Comparison of ENCODE assay signal across 17 cellular contexts in the genomic region with DNA sequence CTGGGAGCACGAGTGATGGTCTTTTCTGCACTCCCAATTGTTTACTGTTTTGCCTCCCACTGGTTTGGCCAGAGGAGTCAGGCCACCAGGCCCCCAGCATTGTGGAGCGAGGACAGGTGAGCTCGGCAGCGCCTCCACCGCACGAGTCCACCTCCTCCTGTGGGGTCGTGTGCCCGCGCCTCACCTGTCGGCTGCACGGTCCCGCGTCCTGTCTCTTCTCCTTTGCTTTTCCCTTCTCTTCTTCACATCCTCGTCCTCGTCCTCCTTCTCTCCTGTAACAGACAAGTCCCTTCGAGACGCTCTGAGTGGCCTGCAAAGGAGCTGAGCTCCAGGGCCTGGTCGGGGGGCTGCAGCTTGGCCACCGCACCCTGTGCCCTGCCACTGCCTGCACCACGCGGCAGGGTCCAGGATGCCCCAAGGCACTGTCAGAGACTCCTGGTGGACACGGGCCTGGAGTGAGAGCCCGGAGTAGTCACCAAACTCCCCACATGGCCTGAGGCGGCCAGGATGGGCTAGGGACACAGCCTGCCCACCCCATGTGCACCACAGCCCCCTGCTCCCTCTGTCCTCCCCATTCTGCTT. TPM values are rescaled to one million over a fixed set of nuclear protein-coding genes. Genes with fewer than 3 reads are reported as not detected.
DNase-seq lines count a peak whose midpoint lies in the region; ATAC-seq, FAIRE-seq and TF ChIP-seq lines count a peak whose summit lies in the region.
"Had no signal": no experiment of that assay in that cellular context is flagged by ENCODE, and none has a peak within 500 bp of the region (broad histone marks: within the 10 kb centered on the region; RNA-seq: fewer than 3 reads in every experiment).

No MANE protein-coding gene starts in this region.

- no peaks in the 10 kb centered on the region for H3K9me3 Mint-ChIP-seq in CD14-positive monocyte

- H3K4me2 ChIP-seq in GM12878 (ENCODE audit: control insufficient read depth, insufficient read depth): no peak overlapping the region

- TF ChIP-seq CTCF in CD14-positive monocyte (IDR thresholded peaks at IDR 0.05): no peak
- TF ChIP-seq CTCF in GM12878 (IDR thresholded peaks at IDR 0.05 in 2 of 3, conservative IDR thresholded peaks at IDR 0.05 in 1 of 3; ENCODE audit: control insufficient read depth in 2 of 3, extremely low read depth in 1 of 3, insufficient read depth in 1 of 3, low read depth in 3 of 3, low read length in 3 of 3): no peak

- H3K36me3 ChIP-seq in GM12878 (ENCODE audit: control insufficient read depth in 2 of 2, insufficient read depth in 2 of 2, low read length in 1 of 2): peaks cover 19 to 43% of the 10 kb centered on the region in 2 experiments

- H3K79me2 ChIP-seq in GM12878 (ENCODE audit: control insufficient read depth, insufficient read depth, low read length): peaks cover 3% of the 10 kb centered on the region

- DNase-seq in CD14-positive monocyte (ENCODE audit: low spot score) (no peak), GM12878 (ENCODE audit: low read depth, low spot score) (no peak), right cardiac atrium (peak in 1 of 3 donors; percentile 54), posterior vena cava (ENCODE audit: low spot score) (peak; percentile 73), D341Med (ENCODE audit: low spot score) (no peak)
- no peak for DNase-seq in stimulated activated CD4-positive, alpha-beta T cell treated with anti-CD3 and anti-CD28 coated beads, Interleukin-2, amount 100 ng/mL, for 48 hours
- DNase-seq: COR-L47, DMS53, H7, IMR-90, NCI-H1105 treated with DMSO at 0.1 percent for 48 hours, NCI-H187, NCI-H226, NCI-H524 treated with DMSO at 0.1 percent for 48 hours, Peyer's patch, SHP77 treated with DMSO at 0.1 percent for 48 hours had no signal

- POLR2A ChIA-PET in GM12878 (lab: Charles Lee): no interaction called here

- H3K27me3 ChIP-seq in GM12878 (replicated peaks in 1 of 2; ENCODE audit: control insufficient read depth in 2 of 2, insufficient read depth in 2 of 2, low read length in 1 of 2) (no peaks in the 10 kb centered on the region), right cardiac atrium (ENCODE audit: control insufficient read depth, insufficient read depth) (no peaks in the 10 kb centered on the region)
- H3K27me3 ChIP-seq: Peyer's patch had no signal

- ATAC-seq in GM12878: no peak
- ATAC-seq in right cardiac atrium: peak; percentile 11 to 18
- ATAC-seq in HG03442 (IDR thresholded peaks at IDR 0.05; ENCODE audit: unreplicated experiment): no peak

- intact Hi-C loops in CD14-positive monocyte (cut with micrococcal nuclease) (no loop called here), GM12878 (cut with micrococcal nuclease; ENCODE audit: unreplicated experiment) (no loop called here), right cardiac atrium (cut with DNase I) (no loop called here), posterior vena cava (cut with DNase I) (loop anchor here in 1 of 2 donors (10.0 kb wide), 1 partner anchor 183 kb away; no protein-coding TSS in a partner anchor)

- in situ Hi-C loops in GM12878 (cut with MboI): no loop called here

- no peaks in the 10 kb centered on the region for H3K4me1 Mint-ChIP-seq in CD14-positive monocyte

- peak; percentile 39; the same call in 1 of the 2 replicates for TF ChIP-seq POLR2A in GM12878 (IDR thresholded peaks at IDR 0.05; ENCODE audit: low read depth, low read length)

- H2AFZ ChIP-seq in GM12878 (ENCODE audit: control insufficient read depth, low read depth, low read length): no peak overlapping the region

- peaks cover 0 to 2% (median 0%) of the 10 kb centered on the region in 3 donors for H3K27me3 Mint-ChIP-seq in CD14-positive monocyte (ENCODE audit: low read depth in 3 of 3)

- H3K36me3 Mint-ChIP-seq in CD14-positive monocyte: peaks cover 75 to 95% of the 10 kb centered on the region in 2 donors

- no peak overlapping the region for H3K27ac ChIP-seq in GM12878 (ENCODE audit: control insufficient read depth, insufficient read depth)
- H3K27ac ChIP-seq in right cardiac atrium (ENCODE audit: low read length): peak overlapping the region; percentile 39
- H3K27ac ChIP-seq: Peyer's patch had no signal

- H4K20me1 ChIP-seq in GM12878 (ENCODE audit: control insufficient read depth, insufficient read depth): no peaks in the 10 kb centered on the region

- no peak for TF ChIP-seq EP300 in GM12878 (IDR thresholded peaks at IDR 0.05; ENCODE audit: borderline replicate concordance in 1 of 2, control insufficient read depth in 1 of 2, low read depth in 2 of 2, low read length in 2 of 2)

- no peak for TF ChIP-seq RAD21 in GM12878 (IDR thresholded peaks at IDR 0.05; ENCODE audit: insufficient read depth, low read depth, low read length)

- WGBS in GM12878 (ENCODE audit: insufficient coverage, insufficient replicate concordance, low lambda C conversion rate, missing lambda C conversion rate): 98% methylated on average over 24 of the region's 24 CpGs
- WGBS in right cardiac atrium: 93% methylated on average over 24 of the region's 24 CpGs

- H3K4me3 ChIP-seq in GM12878: no peak overlapping the region
- H3K4me3 ChIP-seq in right cardiac atrium (ENCODE audit: low read length): no peak overlapping the region
- H3K4me3 ChIP-seq: Peyer's patch had no signal

- RAD21 ChIA-PET in GM12878 (lab: Charles Lee; ENCODE audit: unreplicated experiment): no interaction called here

- no peak overlapping the region for H3K4me3 Mint-ChIP-seq in CD14-positive monocyte

- CTCF ChIA-PET in GM12878 (lab: Yijun Ruan, JAX): no interaction called here

- H3K4me1 ChIP-seq in GM12878 (ENCODE audit: control insufficient read depth, insufficient read depth, low read length) (no peaks in the 10 kb centered on the region), right cardiac atrium (ENCODE audit: control insufficient read depth, insufficient read depth, low read length) (no peaks in the 10 kb centered on the region)
- H3K4me1 ChIP-seq: Peyer's patch had no signal

- H3K9ac ChIP-seq in GM12878 (ENCODE audit: control insufficient read depth, insufficient read depth, low read length): no peak overlapping the region

- peak overlapping the region in 4 of 7 donors; percentile 30 to 74 (median 50) for H3K27ac Mint-ChIP-seq in CD14-positive monocyte

- SMC1A ChIA-PET in GM12878 (lab: Charles Lee; ENCODE audit: uncharacterized antibody, unreplicated experiment): no interaction called here

- H3K9me3 ChIP-seq in GM12878 (replicated peaks; ENCODE audit: control insufficient read depth, insufficient read depth, low read length) (no peaks in the 10 kb centered on the region), right cardiac atrium (ENCODE audit: control insufficient read depth, low read length) (no peaks in the 10 kb centered on the region)
- H3K9me3 ChIP-seq: Peyer's patch had no signal

- FAIRE-seq in GM12878 (lab: Jason Lieb, UNC): no peak

- BruUV-seq in GM12878 (replicated peaks; lab: Mats Ljungman, UMichigan): no TSS peak

RNA-seq across cellular contexts. Expression of gene AKAP8, which starts 11.4 kb away (rescaled TPM):
- polyA plus RNA-seq in CD14-positive monocyte (10 to 100 TPM in 1 of 2 donors, 1 to 10 TPM in 1; 8.0 to 12.3 TPM), GM12878 (2011; rRNA removed) (14.0 and 17.6 TPM in 2 replicates), GM12878 (2014; fragmentation: Illumina TruSeq; extraction: Trizol) (13.5 and 14.2 TPM in 2 replicates), GM12878 (2014; fragmentation: Nextera tagmentation; extraction: Ambion mirVana) (1 to 10 TPM; 5.3 to 5.5 TPM), GM12878 (2014; rRNA removed) (25.7 and 34.8 TPM in 2 replicates), GM12878 (2016; fragmentation: Nextera tagmentation; extraction: Ambion mirVana) (10 to 100 TPM; 26.3 to 27.8 TPM), right cardiac atrium (9.3 TPM)
- total RNA-seq in GM12878 (2013; cell fraction: nucleolus; rRNA removed): 26.9 and 28.2 TPM in 2 replicates
- total RNA-seq in GM12878 (2014; rRNA removed) (23.7 and 24.5 TPM in 2 replicates), GM12878 (2014; rRNA removed; fragmentation: Illumina TruSeq; extraction: Trizol) (13.2 and 13.7 TPM in 2 replicates), GM12878 (2021) (51.1 and 57.7 TPM in 2 replicates), right cardiac atrium (10 to 100 TPM; 17.1 to 24.9 (median 21.4) TPM), posterior vena cava (10 to 100 TPM; 24.2 to 33.6 TPM)
- polyA plus RNA-seq in GM12878 (2011; ENCODE audit: low read depth): 10.9 TPM
- 13.1 and 17.0 TPM in 2 replicates for polyA plus RNA-seq in GM12878 (2011; cell fraction: cytosol; rRNA removed)
- polyA plus RNA-seq in GM12878 (2011; cell fraction: nucleus; rRNA removed): 44.7 and 58.8 TPM in 2 replicates
- polyA plus RNA-seq in GM12878 (2012): 15.5 and 20.8 TPM in 2 replicates
- polyA minus RNA-seq in GM12878 (2011; rRNA and poly(A)+ RNA removed): 8.9 and 10.5 TPM in 2 replicates
- polyA minus RNA-seq in GM12878 (2011; cell fraction: cytosol; rRNA and poly(A)+ RNA removed): 14.3 and 14.4 TPM in 2 replicates
- polyA minus RNA-seq in GM12878 (2011; cell fraction: nucleus; rRNA and poly(A)+ RNA removed): 5.0 and 14.5 TPM in 2 replicates

RNA-seq across cellular contexts. Expression of gene BRD4, which starts 35.8 kb away (rescaled TPM):
- polyA plus RNA-seq in CD14-positive monocyte: 1 to 10 TPM; 3.7 to 4.2 TPM
- 132 and 152 TPM in 2 replicates for total RNA-seq in GM12878 (2013; cell fraction: nucleolus; rRNA removed)
- total RNA-seq in GM12878 (2014; rRNA removed): 9.3 and 11.4 TPM in 2 replicates
- total RNA-seq in GM12878 (2014; rRNA removed; fragmentation: Illumina TruSeq; extraction: Trizol): 8.2 and 9.3 TPM in 2 replicates
- 84.4 and 88.8 TPM in 2 replicates for total RNA-seq in GM12878 (2021)
- polyA plus RNA-seq in GM12878 (2011; ENCODE audit: low read depth): 13.0 TPM
- polyA plus RNA-seq in GM12878 (2011; rRNA removed): 3.9 and 6.0 TPM in 2 replicates
- 4.3 and 5.9 TPM in 2 replicates for polyA plus RNA-seq in GM12878 (2011; cell fraction: cytosol; rRNA removed)
- polyA plus RNA-seq in GM12878 (2011; cell fraction: nucleus; rRNA removed): 47.2 and 65.0 TPM in 2 replicates
- polyA plus RNA-seq in GM12878 (2012): 33.0 and 53.4 TPM in 2 replicates
- polyA plus RNA-seq in GM12878 (2014; fragmentation: Illumina TruSeq; extraction: Trizol): 12.1 and 22.9 TPM in 2 replicates
- 1 to 10 TPM; 5.3 to 8.6 TPM for polyA plus RNA-seq in GM12878 (2014; fragmentation: Nextera tagmentation; extraction: Ambion mirVana)
- polyA plus RNA-seq in GM12878 (2014; rRNA removed): 18.3 and 26.8 TPM in 2 replicates
- polyA plus RNA-seq in GM12878 (2016; fragmentation: Nextera tagmentation; extraction: Ambion mirVana): 10 to 100 TPM; 12.2 to 13.1 TPM
- 18.0 and 22.3 TPM in 2 replicates for polyA minus RNA-seq in GM12878 (2011; rRNA and poly(A)+ RNA removed)
- polyA minus RNA-seq in GM12878 (2011; cell fraction: cytosol; rRNA and poly(A)+ RNA removed): 15.6 and 16.7 TPM in 2 replicates
- 40.9 and 74.5 TPM in 2 replicates for polyA minus RNA-seq in GM12878 (2011; cell fraction: nucleus; rRNA and poly(A)+ RNA removed)
- 10 to 100 TPM; 51.1 to 62.8 (median 59.2) TPM for total RNA-seq in right cardiac atrium
- polyA plus RNA-seq in right cardiac atrium: 29.6 TPM
- 10 to 100 TPM; 77.5 to 89.6 TPM for total RNA-seq in posterior vena cava

RNA-seq across cellular contexts. Expression of gene AKAP8L, which starts 50.6 kb away (rescaled TPM):
- polyA plus RNA-seq in CD14-positive monocyte (10 to 100 TPM; 21.4 to 39.0 TPM), GM12878 (2011; rRNA removed) (29.6 and 42.3 TPM in 2 replicates), GM12878 (2014; fragmentation: Illumina TruSeq; extraction: Trizol) (35.1 and 47.3 TPM in 2 replicates), GM12878 (2014; fragmentation: Nextera tagmentation; extraction: Ambion mirVana) (1 to 10 TPM in 1 of 2 experiments, under 1 TPM in 1; 0.66 to 3.8 TPM), GM12878 (2014; rRNA removed) (63.6 and 67.0 TPM in 2 replicates), GM12878 (2016; fragmentation: Nextera tagmentation; extraction: Ambion mirVana) (10 to 100 TPM; 25.8 to 40.6 TPM), right cardiac atrium (66.5 TPM)
- 224 and 248 TPM in 2 replicates for total RNA-seq in GM12878 (2013; cell fraction: nucleolus; rRNA removed)
- total RNA-seq in GM12878 (2014; rRNA removed) (59.8 and 64.3 TPM in 2 replicates), GM12878 (2014; rRNA removed; fragmentation: Illumina TruSeq; extraction: Trizol) (36.7 and 39.4 TPM in 2 replicates), GM12878 (2021) (60.3 and 60.5 TPM in 2 replicates), right cardiac atrium (100 to 1,000 TPM in 1 of 4 donors, 10 to 100 TPM in 3; 64.4 to 106 (median 86.1) TPM), posterior vena cava (10 to 100 TPM; 52.6 to 65.7 TPM)
- 36.9 TPM for polyA plus RNA-seq in GM12878 (2011; ENCODE audit: low read depth)
- 31.0 and 36.5 TPM in 2 replicates for polyA plus RNA-seq in GM12878 (2011; cell fraction: cytosol; rRNA removed)
- polyA plus RNA-seq in GM12878 (2011; cell fraction: nucleus; rRNA removed): 443 and 591 TPM in 2 replicates
- 40.3 and 43.0 TPM in 2 replicates for polyA plus RNA-seq in GM12878 (2012)
- polyA minus RNA-seq in GM12878 (2011; rRNA and poly(A)+ RNA removed): 57.6 and 57.9 TPM in 2 replicates
- polyA minus RNA-seq in GM12878 (2011; cell fraction: cytosol; rRNA and poly(A)+ RNA removed): 15.5 and 16.3 TPM in 2 replicates
- polyA minus RNA-seq in GM12878 (2011; cell fraction: nucleus; rRNA and poly(A)+ RNA removed): 60.4 and 102 TPM in 2 replicates

Comparison
In these comparisons a context has a peak if more than half of its experiments do, and no peak if none do; other contexts are left out.
1. ATAC-seq: peak in right cardiac atrium (2 of 2); none in GM12878 (single experiment) and HG03442 (single experiment).